ENCODE assay signal across 1 cellular context in the genomic region with DNA sequence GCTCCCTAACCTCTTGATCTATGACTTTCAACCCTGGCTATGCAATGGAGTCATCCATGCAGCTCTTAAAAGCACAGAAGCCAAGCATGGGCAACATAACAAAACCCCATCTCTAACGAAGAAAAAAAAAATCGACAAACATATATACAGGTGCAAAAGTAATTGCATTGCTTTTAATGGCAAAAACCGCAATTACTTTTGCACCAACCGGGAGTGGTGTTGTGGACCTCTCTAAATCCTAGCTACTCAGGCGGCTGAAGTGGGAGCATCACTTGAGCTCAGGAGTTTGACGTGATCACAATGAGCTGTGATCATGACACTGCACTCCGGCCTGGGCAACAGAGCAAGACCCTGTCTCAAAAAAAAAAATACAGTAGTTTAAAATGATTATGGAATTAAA.
TF ChIP-seq lines count a peak whose summit lies in the region.

No MANE protein-coding gene starts in this region.

TF ChIP-seq in HepG2, 621 proteins besides CTCF, POLR2A, EP300 and RAD21:
- no peak for TF ChIP-seq ZNF446 (CRISPR knock-in tag; IDR thresholded peaks at IDR 0.05)
- TF ChIP-seq, protein P1, sequence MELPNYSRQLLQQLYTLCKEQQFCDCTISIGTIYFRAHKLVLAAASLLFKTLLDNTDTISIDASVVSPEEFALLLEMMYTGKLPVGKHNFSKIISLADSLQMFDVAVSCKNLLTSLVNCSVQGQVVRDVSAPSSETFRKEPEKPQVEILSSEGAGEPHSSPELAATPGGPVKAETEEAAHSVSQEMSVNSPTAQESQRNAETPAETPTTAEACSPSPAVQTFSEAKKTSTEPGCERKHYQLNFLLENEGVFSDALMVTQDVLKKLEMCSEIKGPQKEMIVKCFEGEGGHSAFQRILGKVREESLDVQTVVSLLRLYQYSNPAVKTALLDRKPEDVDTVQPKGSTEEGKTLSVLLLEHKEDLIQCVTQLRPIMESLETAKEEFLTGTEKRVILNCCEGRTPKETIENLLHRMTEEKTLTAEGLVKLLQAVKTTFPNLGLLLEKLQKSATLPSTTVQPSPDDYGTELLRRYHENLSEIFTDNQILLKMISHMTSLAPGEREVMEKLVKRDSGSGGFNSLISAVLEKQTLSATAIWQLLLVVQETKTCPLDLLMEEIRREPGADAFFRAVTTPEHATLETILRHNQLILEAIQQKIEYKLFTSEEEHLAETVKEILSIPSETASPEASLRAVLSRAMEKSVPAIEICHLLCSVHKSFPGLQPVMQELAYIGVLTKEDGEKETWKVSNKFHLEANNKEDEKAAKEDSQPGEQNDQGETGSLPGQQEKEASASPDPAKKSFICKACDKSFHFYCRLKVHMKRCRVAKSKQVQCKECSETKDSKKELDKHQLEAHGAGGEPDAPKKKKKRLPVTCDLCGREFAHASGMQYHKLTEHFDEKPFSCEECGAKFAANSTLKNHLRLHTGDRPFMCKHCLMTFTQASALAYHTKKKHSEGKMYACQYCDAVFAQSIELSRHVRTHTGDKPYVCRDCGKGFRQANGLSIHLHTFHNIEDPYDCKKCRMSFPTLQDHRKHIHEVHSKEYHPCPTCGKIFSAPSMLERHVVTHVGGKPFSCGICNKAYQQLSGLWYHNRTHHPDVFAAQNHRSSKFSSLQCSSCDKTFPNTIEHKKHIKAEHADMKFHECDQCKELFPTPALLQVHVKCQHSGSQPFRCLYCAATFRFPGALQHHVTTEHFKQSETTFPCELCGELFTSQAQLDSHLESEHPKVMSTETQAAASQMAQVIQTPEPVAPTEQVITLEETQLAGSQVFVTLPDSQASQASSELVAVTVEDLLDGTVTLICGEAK (IDR thresholded peaks at IDR 0.05), result peak; percentile 91
- TF ChIP-seq, protein P1 (CRISPR knock-in tag; IDR thresholded peaks at IDR 0.05), result no peak
TF ChIP-seq in HepG2: peak in this region for 1.
